In genomic region chr2:232097260-232097659, GRCh38 we compare ENCODE assay signal across 18 cellular contexts.
DNase-seq lines count a peak whose midpoint lies in the region; FAIRE-seq and TF ChIP-seq lines count a peak whose summit lies in the region.
"Had no signal": no experiment of that assay in that cellular context is flagged by ENCODE, and none has a peak within 500 bp of the region (broad histone marks: within the 10 kb centered on the region; RNA-seq: fewer than 3 reads in every experiment).

No MANE protein-coding gene starts in this region.

- H2AFZ ChIP-seq in mammary epithelial cell (ENCODE audit: low read depth, low read length): no peak overlapping the region

- POLR2A ChIA-PET in MCF 10A (lab: Yijun Ruan, JAX): no interaction called here

- H3K4me3 ChIP-seq in mammary epithelial cell (replicated peaks in 1 of 3; ENCODE audit: insufficient read depth in 1 of 3, low read depth in 2 of 3, low read length in 3 of 3) (no peak overlapping the region), bronchial epithelial cell (ENCODE audit: low read depth, low read length) (no peak overlapping the region)

- H3K27me3 Mint-ChIP-seq in MCF 10A (ENCODE audit: insufficient read depth, unreplicated experiment) (no peaks in the 10 kb centered on the region), immature natural killer cell (ENCODE audit: low read depth in 3 of 3) (peaks cover 0 to 1% (median 1%) of the 10 kb centered on the region in 3 donors)

- no peaks in the 10 kb centered on the region for H3K9me3 ChIP-seq in mammary epithelial cell (replicated peaks; ENCODE audit: insufficient read depth, low read length)
- H3K9me3 ChIP-seq: BE2C had no signal

- peak overlapping the region; percentile 46 for H3K27ac Mint-ChIP-seq in MCF 10A (ENCODE audit: low read depth, unreplicated experiment)
- H3K27ac Mint-ChIP-seq in immature natural killer cell: peak overlapping the region in 5 of 6 donors; percentile 6 to 75 (median 54)
- H3K27ac Mint-ChIP-seq: CD8-positive, alpha-beta T cell; HFFc6 had no signal

- no TSS peak for BruUV-seq in MCF 10A (replicated peaks; lab: Mats Ljungman, UMichigan)
- BruUV-seq in mammary epithelial cell (replicated peaks; lab: Mats Ljungman, UMichigan): no TSS peak

- peak; percentile 58 for FAIRE-seq in bronchial epithelial cell (lab: Jason Lieb, UNC)
- FAIRE-seq: A204.1, D721Med had no signal

- peaks cover 4% of the 10 kb centered on the region for H3K79me2 ChIP-seq in mammary epithelial cell (ENCODE audit: insufficient read depth, low read length)

- H3K9me3 Mint-ChIP-seq in MCF 10A (ENCODE audit: unreplicated experiment): peaks cover 8% of the 10 kb centered on the region
- H3K9me3 Mint-ChIP-seq in immature natural killer cell: peaks cover 4 to 35% (median 30%) of the 10 kb centered on the region in 6 donors
- H3K9me3 Mint-ChIP-seq: HFFc6 had no signal

- H3K4me1 ChIP-seq in mammary epithelial cell (ENCODE audit: insufficient read depth, low read length): no peaks in the 10 kb centered on the region
- H3K4me1 ChIP-seq: BE2C had no signal

- H4K20me1 ChIP-seq in mammary epithelial cell (ENCODE audit: insufficient read depth, low read length): no peaks in the 10 kb centered on the region

- CTCF ChIA-PET in MCF 10A (lab: Yijun Ruan, JAX) (no interaction called here), mammary epithelial cell (lab: Charles Lee; ENCODE audit: low non-redundant PET) (no interaction called here)

- dilution Hi-C loops in mammary epithelial cell (cut with HindIII; ENCODE audit: low sequenced_read_pairs): no loop called here

- DNase-seq in MCF 10A (ENCODE audit: unreplicated experiment) (no peak), mammary epithelial cell (no peak), bronchial epithelial cell (ENCODE audit: low read depth) (no peak), immature natural killer cell (peak in 1 of 3 donors; percentile 5), HK-2 (ENCODE audit: unreplicated experiment) (no peak), NCI-H146 (lab: John Stamatoyannopoulos, UW) (no peak), T1000 (lab: John Stamatoyannopoulos, UW) (no peak)
- DNase-seq: BE2C; CD8-positive, alpha-beta T cell; COR-L47; DMS153; DMS79 treated with DMSO at 0.1 percent for 48 hours; GDM1; HCEC 1CT; HFFc6 had no signal

- H3K4me1 Mint-ChIP-seq in MCF 10A (ENCODE audit: insufficient read depth, unreplicated experiment): peaks cover 2% of the 10 kb centered on the region
- H3K4me1 Mint-ChIP-seq in immature natural killer cell: peaks cover 23 to 45% of the 10 kb centered on the region in 2 donors

- TF ChIP-seq CTCF in MCF 10A (IDR thresholded peaks at IDR 0.05; ENCODE audit: unreplicated experiment) (no peak), mammary epithelial cell (conservative IDR thresholded peaks at IDR 0.05 in 1 of 2, IDR thresholded peaks at IDR 0.05 in 1 of 2; ENCODE audit: extremely low read depth in 1 of 2, insufficient read depth in 1 of 2, low read depth in 1 of 2, low read length in 2 of 2) (no peak), bronchial epithelial cell (IDR thresholded peaks at IDR 0.05; ENCODE audit: insufficient read depth, low read length, severe bottlenecking) (no peak)

- no peak overlapping the region for H3K4me2 ChIP-seq in mammary epithelial cell (ENCODE audit: insufficient read depth, low read depth, low read length)

- no peak overlapping the region for H3K9ac ChIP-seq in mammary epithelial cell (ENCODE audit: insufficient read depth, low read length)

- in situ Hi-C loops in mammary epithelial cell (cut with MboI; ENCODE audit: low sequenced_read_pairs in 2 of 2): no loop called here

- no peaks in the 10 kb centered on the region for H3K36me3 ChIP-seq in mammary epithelial cell (ENCODE audit: insufficient read depth, low read length)
- H3K36me3 ChIP-seq in bronchial epithelial cell (ENCODE audit: control insufficient read depth, insufficient read depth, low read length): peaks cover 1% of the 10 kb centered on the region
- H3K36me3 ChIP-seq: BE2C had no signal

- H3K36me3 Mint-ChIP-seq in MCF 10A (ENCODE audit: insufficient read depth, unreplicated experiment) (peaks cover 6% of the 10 kb centered on the region), immature natural killer cell (peaks cover 33 to 63% (median 47%) of the 10 kb centered on the region in 3 donors)

- no peaks in the 10 kb centered on the region for H3K27me3 ChIP-seq in mammary epithelial cell (ENCODE audit: insufficient read depth, low read length)
- H3K27me3 ChIP-seq in bronchial epithelial cell (ENCODE audit: control insufficient read depth, insufficient read depth, low read length): no peaks in the 10 kb centered on the region
- H3K27me3 ChIP-seq: BE2C had no signal

- no peak overlapping the region for H3K4me3 Mint-ChIP-seq in MCF 10A (ENCODE audit: unreplicated experiment)
- H3K4me3 Mint-ChIP-seq in immature natural killer cell: peak overlapping the region in 2 of 5 donors; percentile 24 to 50
- H3K4me3 Mint-ChIP-seq: CD8-positive, alpha-beta T cell; HFFc6 had no signal

- intact Hi-C loops in MCF 10A (cut with micrococcal nuclease) (no loop called here), mammary epithelial cell (cut with micrococcal nuclease) (no loop called here)

- H3K27ac ChIP-seq in mammary epithelial cell (ENCODE audit: insufficient read depth, low read depth, low read length): no peak overlapping the region
- H3K27ac ChIP-seq: C4-2B had no signal

- WGBS in mammary epithelial cell (ENCODE audit: low coverage, missing lambda C conversion rate): 86% methylated on average over 1 of the region's 1 CpG
